8 cellular contexts compared by ENCODE assay signal in the genomic region with DNA sequence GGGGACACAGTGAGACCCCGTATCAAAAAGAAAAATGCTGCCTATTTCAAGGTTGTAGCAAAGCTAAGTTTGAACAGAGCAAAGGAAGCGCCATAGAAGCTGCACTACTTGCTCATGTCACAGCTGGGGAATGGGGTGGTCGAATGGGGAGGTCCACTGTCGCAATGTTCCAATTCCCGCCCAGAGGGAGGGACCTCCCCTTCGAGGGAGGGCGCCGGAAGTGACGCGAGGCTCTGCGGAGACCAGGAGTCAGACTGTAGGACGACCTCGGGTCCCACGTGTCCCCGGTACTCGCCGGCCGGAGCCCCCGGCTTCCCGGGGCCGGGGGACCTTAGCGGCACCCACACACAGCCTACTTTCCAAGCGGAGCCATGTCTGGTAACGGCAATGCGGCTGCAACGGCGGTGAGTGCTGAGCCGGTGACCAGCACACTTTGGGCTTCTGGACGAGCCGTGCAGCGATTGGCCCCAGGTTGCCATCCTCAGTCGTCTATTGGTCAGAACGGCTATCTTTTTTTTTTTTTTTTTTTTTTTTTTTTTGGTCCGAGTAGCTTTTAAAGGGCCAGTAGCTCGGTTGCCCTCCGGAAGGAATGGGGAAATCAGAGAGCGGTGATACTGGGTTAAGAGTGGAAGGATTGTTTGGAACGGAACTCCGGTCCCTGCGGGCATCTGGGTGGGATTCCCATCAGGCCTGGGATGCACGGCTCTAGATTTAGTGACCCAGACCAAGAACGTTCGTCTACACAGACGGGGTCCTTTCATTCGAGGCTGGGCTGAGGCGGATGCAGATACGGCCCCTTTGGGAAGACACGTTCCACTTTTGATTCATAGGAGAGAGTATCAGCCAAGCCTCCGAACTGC. TPM values are rescaled to one million over a fixed set of nuclear protein-coding genes. Genes with fewer than 3 reads are reported as not detected.
DNase-seq lines count a peak whose midpoint lies in the region; ATAC-seq and TF ChIP-seq lines count a peak whose summit lies in the region.

A gene (plus strand): TSS at position 219 of the 860 bp plus-strand sequence. CDS start 153 bp downstream, at position 372.

- TF ChIP-seq CTCF in VCaP (conservative IDR thresholded peaks at IDR 0.05) (no peak), breast epithelium (IDR thresholded peaks at IDR 0.05) (no peak)

- DNase-seq in NCI-H2196 treated with DMSO at 0.1 percent for 48 hours (lab: John Stamatoyannopoulos, UW; ENCODE audit: unreplicated experiment) (peak; percentile 82), breast epithelium (ENCODE audit: low spot score in 2 of 2) (peak; percentile 92 to 93)

- H3K79me2 ChIP-seq in ACC112 (ENCODE audit: control insufficient read depth, insufficient read depth, low read length, unreplicated experiment), result peaks cover 9% of the 10 kb centered on the region

- H3K36me3 ChIP-seq in ACC112 (ENCODE audit: insufficient read depth, low read length), result peaks cover 4% of the 10 kb centered on the region; the same call in 1 of the 2 replicates
- no peaks in the 10 kb centered on the region for H3K36me3 ChIP-seq in breast epithelium
- peaks cover 44% of the 10 kb centered on the region for H3K36me3 ChIP-seq in iPS-20b (ENCODE audit: insufficient read depth, low read depth, low read length)

- peak within 1 kb of the TSS; percentile 95 for H3K9ac ChIP-seq in iPS-20b (ENCODE audit: low read depth, low read length)

- H3K4me3 ChIP-seq in ACC112 (ENCODE audit: low read depth, low read length) (peak within 1 kb of the TSS; percentile 93), breast epithelium (peak within 1 kb of the TSS; percentile 58 to 94 (median 84)), iPS-20b (ENCODE audit: low read length) (peak within 1 kb of the TSS; percentile 92), skin epidermis (peak within 1 kb of the TSS; percentile 47 to 79 (median 60))

- H3K9me3 ChIP-seq in breast epithelium, result no peaks in the 10 kb centered on the region
- H3K9me3 ChIP-seq in iPS-20b (ENCODE audit: insufficient read depth, low read depth, low read length), result no peaks in the 10 kb centered on the region

- H2AFZ ChIP-seq in ACC112 (ENCODE audit: low read length, unreplicated experiment), result peak within 1 kb of the TSS; percentile 87

- no peak for TF ChIP-seq POLR2A in breast epithelium (IDR thresholded peaks at IDR 0.05)

- intact Hi-C loops in breast epithelium (cut with DNase I; ENCODE audit: low total_unique reads), result loop anchor here (1.0 kb wide), 1 partner anchor 10 kb away; a partner anchor contains a TSS

- peak; percentile 76 for ATAC-seq in GM18870 (IDR thresholded peaks at IDR 0.05; ENCODE audit: unreplicated experiment)
- ATAC-seq in HG03135 (IDR thresholded peaks at IDR 0.05; ENCODE audit: unreplicated experiment), result peak; percentile 84

- H3K27ac ChIP-seq in ACC112 (ENCODE audit: low read depth, low read length) (peak within 1 kb of the TSS; percentile 76), VCaP (peak within 1 kb of the TSS; percentile 87), breast epithelium (peak within 1 kb of the TSS; percentile 83 to 95), iPS-20b (ENCODE audit: low read length) (peak within 1 kb of the TSS; percentile 99), skin epidermis (peak within 1 kb of the TSS; percentile 58 to 95 (median 84))

- H3K27me3 ChIP-seq in ACC112 (ENCODE audit: insufficient read depth, low read length) (no peaks in the 10 kb centered on the region), breast epithelium (no peaks in the 10 kb centered on the region), iPS-20b (ENCODE audit: insufficient read depth, low read length) (no peaks in the 10 kb centered on the region)

- H3K4me1 ChIP-seq in ACC112 (ENCODE audit: control insufficient read depth, insufficient read depth, low read length, unreplicated experiment) (peaks cover 14% of the 10 kb centered on the region), breast epithelium (peaks cover 4 to 7% of the 10 kb centered on the region in 2 donors), iPS-20b (ENCODE audit: insufficient read depth, low read length) (peaks cover 5% of the 10 kb centered on the region; the same call in 1 of the 2 replicates)

RNA-seq across cellular contexts. Expression of the gene that starts here (rescaled TPM):
- 10 to 100 TPM in 1 of 3 donors, 1 to 10 TPM in 2; 5.6 to 21.6 (median 8.9) TPM for total RNA-seq in breast epithelium

Comparison
In these comparisons a context has a peak if more than half of its experiments do, and no peak if none do; other contexts are left out.
1. Peak in every context shown above with its lines: DNase-seq, ATAC-seq, H3K4me3 ChIP-seq and H3K27ac ChIP-seq.